11 cellular contexts compared by ENCODE assay signal in the genomic region with DNA sequence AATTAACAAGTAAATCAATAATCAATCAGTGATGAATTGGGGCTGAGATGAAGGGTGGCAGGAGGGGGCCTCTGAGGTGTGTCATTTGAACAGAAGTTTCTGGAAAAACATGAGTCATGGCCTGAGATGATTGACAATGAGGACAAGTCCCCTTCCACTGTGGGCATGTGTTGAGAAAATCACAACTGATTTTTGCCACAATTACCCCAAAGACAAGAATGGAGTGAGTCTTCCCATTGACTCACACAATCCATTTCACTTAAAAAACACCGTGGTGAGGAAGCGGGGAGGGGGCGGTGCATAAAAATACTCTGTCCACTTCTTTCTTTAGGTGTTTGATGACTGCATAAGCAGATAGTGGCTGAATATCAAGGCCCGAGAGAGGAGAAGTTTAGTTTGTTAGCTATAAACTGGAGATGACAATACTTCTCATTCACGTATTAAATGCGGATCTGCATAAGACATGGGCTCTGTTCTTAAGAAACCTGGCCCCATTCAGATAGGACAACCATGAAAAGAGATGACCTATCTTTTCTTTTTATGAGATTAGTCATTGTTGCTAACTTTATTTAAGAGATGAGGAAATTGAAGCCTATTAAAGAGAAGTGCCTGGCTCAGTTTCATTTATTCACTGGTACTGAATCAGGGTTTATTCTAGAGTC. TPM values are rescaled to one million over a fixed set of nuclear protein-coding genes. Genes with fewer than 3 reads are reported as not detected.
DNase-seq lines count a peak whose midpoint lies in the region; ATAC-seq and TF ChIP-seq lines count a peak whose summit lies in the region.
"Had no signal": no experiment of that assay in that cellular context is flagged by ENCODE, and none has a peak within 500 bp of the region (broad histone marks: within the 10 kb centered on the region; RNA-seq: fewer than 3 reads in every experiment).

No MANE protein-coding gene starts in this region.

- TF ChIP-seq CTCF in fibroblast of mammary gland (conservative IDR thresholded peaks at IDR 0.05; ENCODE audit: control insufficient read depth, insufficient read depth, low read depth, low read length) (no peak), Peyer's patch (IDR thresholded peaks at IDR 0.05) (no peak)

- no peaks in the 10 kb centered on the region for H3K9me3 ChIP-seq in Peyer's patch

- H3K9me3 Mint-ChIP-seq in activated naive CD4-positive, alpha-beta T cell treated with anti-CD3 and anti-CD28 coated beads, Interleukin-2, amount 50 U/mL, for 72 hours, result peaks cover 5 to 22% of the 10 kb centered on the region in 2 donors
- no peaks in the 10 kb centered on the region for H3K9me3 Mint-ChIP-seq in stimulated activated naive B cell treated with anti-CD40 and anti-IgM and Interleukin-4, amounts not matched to agents 10 μg/mL and 1 μg/mL and 100 μg/mL, for 72 hours

- H3K27ac ChIP-seq in Peyer's patch, result no peak overlapping the region
- H3K27ac ChIP-seq: SK-N-MC had no signal

- H3K4me1 ChIP-seq in Peyer's patch, result no peaks in the 10 kb centered on the region

- no peaks in the 10 kb centered on the region for H3K36me3 ChIP-seq in Peyer's patch

- peak overlapping the region; percentile 68 to 69 for H3K27ac Mint-ChIP-seq in activated naive CD4-positive, alpha-beta T cell treated with anti-CD3 and anti-CD28 coated beads, Interleukin-2, amount 50 U/mL, for 72 hours
- no peak overlapping the region for H3K27ac Mint-ChIP-seq in stimulated activated naive B cell treated with anti-CD40 and anti-IgM and Interleukin-4, amounts not matched to agents 10 μg/mL and 1 μg/mL and 100 μg/mL, for 72 hours

- peak; percentile 78 to 84 for ATAC-seq in activated naive CD4-positive, alpha-beta T cell treated with anti-CD3 and anti-CD28 coated beads, Interleukin-2, amount 50 U/mL, for 72 hours
- peak; percentile 27 to 64 for ATAC-seq in stimulated activated naive B cell treated with anti-CD40 and anti-IgM and Interleukin-4, amounts not matched to agents 10 μg/mL and 1 μg/mL and 100 μg/mL, for 72 hours (replicated peaks)

- peaks cover 35 to 38% of the 10 kb centered on the region in 2 donors for H3K27me3 Mint-ChIP-seq in stimulated activated naive B cell treated with anti-CD40 and anti-IgM and Interleukin-4, amounts not matched to agents 10 μg/mL and 1 μg/mL and 100 μg/mL, for 72 hours

- H3K4me3 ChIP-seq in fibroblast of mammary gland (ENCODE audit: control insufficient read depth, low read depth, low read length) (no peak overlapping the region), Peyer's patch (no peak overlapping the region)
- H3K4me3 ChIP-seq: SK-N-MC had no signal

- DNase-seq in activated naive CD4-positive, alpha-beta T cell treated with anti-CD3 and anti-CD28 coated beads, Interleukin-2, amount 50 U/mL, for 72 hours (ENCODE audit: low spot score in 2 of 2), result peak in 1 of 2 donors; percentile 37
- DNase-seq in activated naive CD4-positive, alpha-beta T cell treated with anti-CD3 and anti-CD28 coated beads, Interleukin-2, amount 50 U/mL, for 16 hours, result no peak
- peak; percentile 59 to 72 for DNase-seq in activated CD4-positive, alpha-beta T cell treated with anti-CD3 and anti-CD28 coated beads, Interleukin-2, amount 50 U/mL, for 48 hours
- DNase-seq in fibroblast of mammary gland (ENCODE audit: low read depth) (peak; percentile 50), Peyer's patch (no peak), HPDE6-E6E7 (ENCODE audit: extremely low spot score) (no peak)
- no peak for DNase-seq in stimulated activated naive B cell treated with anti-CD40 and anti-IgM and Interleukin-4, amounts not matched to agents 10 μg/mL and 1 μg/mL and 100 μg/mL, for 72 hours
- DNase-seq in activated effector memory CD4-positive, alpha-beta T cell treated with Interleukin-2 at 50 U/mL for 16 hours, result no peak
- DNase-seq: MM.1S, NCI-H510A treated with DMSO at 0.1 percent for 48 hours had no signal

- H3K27me3 ChIP-seq in Peyer's patch, result no peaks in the 10 kb centered on the region

- no peak overlapping the region for H3K4me3 Mint-ChIP-seq in stimulated activated naive B cell treated with anti-CD40 and anti-IgM and Interleukin-4, amounts not matched to agents 10 μg/mL and 1 μg/mL and 100 μg/mL, for 72 hours

- peaks cover 0 to 34% of the 10 kb centered on the region in 2 donors for H3K36me3 Mint-ChIP-seq in activated naive CD4-positive, alpha-beta T cell treated with anti-CD3 and anti-CD28 coated beads, Interleukin-2, amount 50 U/mL, for 72 hours
- H3K36me3 Mint-ChIP-seq in stimulated activated naive B cell treated with anti-CD40 and anti-IgM and Interleukin-4, amounts not matched to agents 10 μg/mL and 1 μg/mL and 100 μg/mL, for 72 hours, result no peaks in the 10 kb centered on the region

- peaks cover 0 to 3% of the 10 kb centered on the region in 2 donors for H3K4me1 Mint-ChIP-seq in stimulated activated naive B cell treated with anti-CD40 and anti-IgM and Interleukin-4, amounts not matched to agents 10 μg/mL and 1 μg/mL and 100 μg/mL, for 72 hours

- no peak for TF ChIP-seq POLR2A in Peyer's patch (IDR thresholded peaks at IDR 0.05)

RNA-seq across cellular contexts. Expression of gene SHC4, which starts 34.7 kb away (rescaled TPM):
- total RNA-seq in activated naive CD4-positive, alpha-beta T cell treated with anti-CD3 and anti-CD28 coated beads, Interleukin-2, amount 50 U/mL, for 72 hours, result 1 to 10 TPM in 1 of 2 donors, under 1 TPM in 1; 0.34 to 1.4 TPM
- under 1 TPM in 1 of 4 donors, not detected in 3; 0.66 TPM for total RNA-seq in Peyer's patch

RNA-seq across cellular contexts. Expression of gene EID1, which starts 51.1 kb away (rescaled TPM):
- 100 to 1,000 TPM in 1 of 2 donors, 10 to 100 TPM in 1; 41.0 to 104 TPM for total RNA-seq in activated naive CD4-positive, alpha-beta T cell treated with anti-CD3 and anti-CD28 coated beads, Interleukin-2, amount 50 U/mL, for 72 hours
- 100 to 1,000 TPM in 1 of 4 donors, 10 to 100 TPM in 3; 70.8 to 113 (median 80.6) TPM for total RNA-seq in Peyer's patch

Comparison
In these comparisons a context has a peak if more than half of its experiments do, and no peak if none do; other contexts are left out.
1. DNase-seq: peak in activated CD4-positive, alpha-beta T cell treated with anti-CD3 and anti-CD28 coated beads, Interleukin-2, amount 50 U/mL, for 48 hours (2 of 2) and fibroblast of mammary gland (single experiment); none in activated naive CD4-positive, alpha-beta T cell treated with anti-CD3 and anti-CD28 coated beads, Interleukin-2, amount 50 U/mL, for 16 hours (single experiment), stimulated activated naive B cell treated with anti-CD40 and anti-IgM and Interleukin-4, amounts not matched to agents 10 μg/mL and 1 μg/mL and 100 μg/mL, for 72 hours (single experiment), activated effector memory CD4-positive, alpha-beta T cell treated with Interleukin-2 at 50 U/mL for 16 hours (single experiment), Peyer's patch (0 of 3) and HPDE6-E6E7 (single experiment).